1 cellular context compared by ENCODE assay signal in the genomic region with DNA sequence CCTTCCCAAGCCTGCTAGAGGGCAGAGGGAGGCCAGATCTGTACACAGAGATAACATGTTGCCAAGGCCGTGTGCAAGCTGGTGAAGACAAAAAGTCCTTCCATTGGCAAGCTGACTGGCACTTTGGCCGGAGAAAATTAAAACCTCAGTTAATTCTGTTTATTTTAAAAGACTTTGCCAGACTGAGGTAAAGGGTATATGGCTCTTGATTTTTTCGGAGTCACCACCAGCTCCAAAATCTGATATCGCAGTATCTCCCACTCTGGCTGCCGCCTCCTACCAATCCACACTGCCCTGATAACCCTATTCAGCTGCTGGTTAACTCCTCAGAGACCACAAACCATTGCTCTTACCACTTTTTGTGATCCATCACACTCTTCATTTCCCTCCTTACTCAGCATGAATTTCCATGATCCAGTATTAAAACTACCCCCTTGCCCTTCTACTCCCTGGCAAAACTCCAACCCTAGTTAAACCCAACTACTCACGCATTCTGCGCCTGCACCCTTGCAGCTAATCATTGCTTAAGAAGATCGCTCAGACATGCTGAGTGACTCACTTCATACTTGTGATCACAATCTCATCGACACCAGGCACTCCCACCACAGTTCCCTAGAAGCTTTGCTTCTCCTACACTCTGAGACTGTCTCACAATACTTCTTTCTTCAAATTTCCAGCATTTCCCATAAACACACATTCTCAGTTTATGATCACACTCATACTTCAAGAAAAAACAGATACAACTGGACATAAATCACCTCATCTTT.
TF ChIP-seq lines count a peak whose summit lies in the region.

No MANE protein-coding gene starts in this region.

TF ChIP-seq in A549, 52 proteins besides CTCF, POLR2A, EP300 and RAD21 (continued from another document):
- TF ChIP-seq, protein P1, sequence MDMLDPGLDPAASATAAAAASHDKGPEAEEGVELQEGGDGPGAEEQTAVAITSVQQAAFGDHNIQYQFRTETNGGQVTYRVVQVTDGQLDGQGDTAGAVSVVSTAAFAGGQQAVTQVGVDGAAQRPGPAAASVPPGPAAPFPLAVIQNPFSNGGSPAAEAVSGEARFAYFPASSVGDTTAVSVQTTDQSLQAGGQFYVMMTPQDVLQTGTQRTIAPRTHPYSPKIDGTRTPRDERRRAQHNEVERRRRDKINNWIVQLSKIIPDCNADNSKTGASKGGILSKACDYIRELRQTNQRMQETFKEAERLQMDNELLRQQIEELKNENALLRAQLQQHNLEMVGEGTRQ (IDR thresholded peaks at IDR 0.05), result no peak
- TF ChIP-seq ZC3H11A (IDR thresholded peaks at IDR 0.05) (no peak), HOXA7 (CRISPR knock-in tag; IDR thresholded peaks at IDR 0.05) (0 out of 2 replicates have a peak, but pooled peaks have one; percentile 56), NR3C1 (IDR thresholded peaks at IDR 0.05) (no peak), RNF2 (IDR thresholded peaks at IDR 0.05; ENCODE audit: borderline replicate concordance, low read depth) (no peak), JUNB (IDR thresholded peaks at IDR 0.05) (peak; percentile 80), MAFK (IDR thresholded peaks at IDR 0.05; ENCODE audit: partially characterized antibody) (peak; percentile 90), FOXS1 (CRISPR knock-in tag; IDR thresholded peaks at IDR 0.05) (0 out of 2 replicates have a peak, but pooled peaks have one; percentile 14), FOSL2 (IDR thresholded peaks at IDR 0.05) (peak; percentile 90), FOSL2 (CRISPR knock-in tag; IDR thresholded peaks at IDR 0.05) (peak; percentile 96), TFCP2L1 (CRISPR knock-in tag; IDR thresholded peaks at IDR 0.05) (peak; percentile 73; the same call in 1 of the 2 replicates), NFE2L2 (conservative IDR thresholded peaks at IDR 0.05; ENCODE audit: low read length) (no peak)
